Comparison of ENCODE assay signal across 8 cellular contexts in genomic region chr1:60848583-60849188, GRCh38.
DNase-seq lines count a peak whose midpoint lies in the region; ATAC-seq and TF ChIP-seq lines count a peak whose summit lies in the region.

No MANE protein-coding gene starts in this region.

- H3K9ac ChIP-seq in H9 (ENCODE audit: extremely low read depth, insufficient read length, low read length): no peak overlapping the region
- no peak overlapping the region for H3K9ac ChIP-seq in OCI-LY1 (ENCODE audit: low read length)

- peaks cover 27 to 33% (median 28%) of the 10 kb centered on the region in 3 experiments for H3K36me3 Mint-ChIP-seq in H9 (ENCODE audit: insufficient read depth in 1 of 3, low read depth in 3 of 3)

- no peak overlapping the region for H3K14ac ChIP-seq in H9 (ENCODE audit: insufficient read depth, low read length)

- no peak overlapping the region for H3T11ph ChIP-seq in H9 (ENCODE audit: low read length)

- no peaks in the 10 kb centered on the region for H4K20me1 ChIP-seq in H9 (ENCODE audit: control insufficient read depth, insufficient read depth, insufficient read length)
- no peaks in the 10 kb centered on the region for H4K20me1 ChIP-seq in OCI-LY1 (ENCODE audit: insufficient read depth, low read length)

- no peaks in the 10 kb centered on the region for H3K27me3 ChIP-seq in AG04450 (ENCODE audit: control insufficient read depth, insufficient read depth, low read length)
- no peaks in the 10 kb centered on the region for H3K27me3 ChIP-seq in H9 (ENCODE audit: insufficient read depth, low read length)
- no peaks in the 10 kb centered on the region for H3K27me3 ChIP-seq in OCI-LY1 (ENCODE audit: insufficient read depth, low read length)
- no peaks in the 10 kb centered on the region for H3K27me3 ChIP-seq in spleen (replicated peaks in 1 of 7)
- H3K27me3 ChIP-seq in upper lobe of left lung: no peaks in the 10 kb centered on the region

- H3K27me3 Mint-ChIP-seq in H9 (ENCODE audit: low read depth): peaks cover 3% of the 10 kb centered on the region; the same call in 1 of the 2 replicates

- WGBS in H9 (ENCODE audit: extremely low coverage, insufficient read length, low lambda C conversion rate): no CpG with 5 or more reads among the region's 1 CpG
- WGBS in spleen, 5 donors: 14 to 34% (median 20%) methylated on average over 1 of the region's 1 CpG
- WGBS in upper lobe of left lung, 2 donors: 24 to 26% methylated on average over 1 of the region's 1 CpG

- no peak overlapping the region for H3K4ac ChIP-seq in H9 (ENCODE audit: low read depth, low read length)

- H3K4me1 Mint-ChIP-seq in H9: peaks cover 21 to 22% of the 10 kb centered on the region in 2 experiments

- no peaks in the 10 kb centered on the region for H3K79me2 ChIP-seq in H9 (ENCODE audit: insufficient read depth, low read length)
- no peaks in the 10 kb centered on the region for H3K79me2 ChIP-seq in OCI-LY1 (ENCODE audit: insufficient read depth, low read length)

- H3K27ac Mint-ChIP-seq in H9: peak overlapping the region; percentile 71 to 87 (median 72); a peak in 6 of 7 replicates

- H3K36me3 ChIP-seq in OCI-LY1 (ENCODE audit: insufficient read depth, low read length) (no peaks in the 10 kb centered on the region), spleen (no peaks in the 10 kb centered on the region), upper lobe of left lung (no peaks in the 10 kb centered on the region)

- no peak overlapping the region for H3K18ac ChIP-seq in H9 (ENCODE audit: insufficient read length, low read depth, low read length)

- no peak overlapping the region for H3K23ac ChIP-seq in H9 (ENCODE audit: insufficient read length, low read depth, low read length)

- H2BK12ac ChIP-seq in H9 (ENCODE audit: insufficient read length, low read depth, low read length): no peak overlapping the region

- H2BK15ac ChIP-seq in H9 (ENCODE audit: low read depth, low read length): no peak overlapping the region

- H3K27ac ChIP-seq in AG04450 (ENCODE audit: low read depth, low read length): no peak overlapping the region
- no peak overlapping the region for H3K27ac ChIP-seq in H9 (ENCODE audit: insufficient read length, low read depth, low read length)
- no peak overlapping the region for H3K27ac ChIP-seq in OCI-LY1 (ENCODE audit: low read depth, low read length, poor library complexity, severe bottlenecking)
- no peak overlapping the region for H3K27ac ChIP-seq in spleen
- H3K27ac ChIP-seq in upper lobe of left lung: no peak overlapping the region

- no peaks in the 10 kb centered on the region for H3K9me3 ChIP-seq in AG04450 (ENCODE audit: control insufficient read depth, insufficient read depth, low read length)
- H3K9me3 ChIP-seq in H9 (ENCODE audit: control insufficient read depth, low read depth, low read length): no peaks in the 10 kb centered on the region
- no peaks in the 10 kb centered on the region for H3K9me3 ChIP-seq in OCI-LY1 (ENCODE audit: low read length)
- H3K9me3 ChIP-seq in spleen: peaks cover 0 to 28% (median 14%) of the 10 kb centered on the region in 8 donors
- no peaks in the 10 kb centered on the region for H3K9me3 ChIP-seq in upper lobe of left lung

- no peak overlapping the region for H2AK5ac ChIP-seq in H9 (ENCODE audit: insufficient read length, low read length)

- H3F3A ChIP-seq in OCI-LY1 (ENCODE audit: insufficient read depth, low read length): no peaks in the 10 kb centered on the region

- no peak overlapping the region for H2AFZ ChIP-seq in H9 (ENCODE audit: low read length)
- H2AFZ ChIP-seq in OCI-LY1 (ENCODE audit: low read length): no peak overlapping the region

- intact Hi-C loops in spleen (cut with DNase I; ENCODE audit: low total_unique reads): loop anchor here (5.0 kb wide), 1 partner anchor 194 kb away; no protein-coding TSS in a partner anchor

- DNase-seq in AG04450 (ENCODE audit: low read depth, low spot score) (no peak), H9 (no peak), fibroblast of gingiva (ENCODE audit: low read depth) (peak; percentile 46), spleen (no peak), upper lobe of left lung (no peak), DMS79 (lab: John Stamatoyannopoulos, UW) (no peak)
- no peak for DNase-seq in stimulated activated CD4-positive, alpha-beta T cell treated with anti-CD3 and anti-CD28 coated beads, Interleukin-4, amount 100 ng/mL, for 1 hour

- no peak overlapping the region for H4K8ac ChIP-seq in H9 (replicated peaks; ENCODE audit: insufficient read length, low read depth, low read length)

- H3K4me3 ChIP-seq in AG04450 (ENCODE audit: low read depth, low read length): no peak overlapping the region
- no peak overlapping the region for H3K4me3 ChIP-seq in OCI-LY1 (ENCODE audit: low read depth, low read length, poor library complexity, severe bottlenecking)
- no peak overlapping the region for H3K4me3 ChIP-seq in spleen
- no peak overlapping the region for H3K4me3 ChIP-seq in upper lobe of left lung

- no peaks in the 10 kb centered on the region for H3K79me1 ChIP-seq in H9 (ENCODE audit: insufficient read depth, low read depth, low read length, poor library complexity, severe bottlenecking)

- H3K4me3 Mint-ChIP-seq in H9: no peak overlapping the region

- no peak overlapping the region for H4K91ac ChIP-seq in H9 (ENCODE audit: insufficient read length, low read depth, low read length)

- H2BK5ac ChIP-seq in H9 (ENCODE audit: insufficient read length, low read length): no peak overlapping the region

- peaks cover 32 to 34% of the 10 kb centered on the region in 2 experiments for H3K9me3 Mint-ChIP-seq in H9

- TF ChIP-seq EP300 in upper lobe of left lung (IDR thresholded peaks at IDR 0.05): no peak

- H2BK120ac ChIP-seq in H9 (ENCODE audit: low read depth, low read length, poor library complexity, severe bottlenecking): no peak overlapping the region

- no peaks in the 10 kb centered on the region for H3K9me2 ChIP-seq in OCI-LY1 (ENCODE audit: low read depth, low read length)

- H3K23me2 ChIP-seq in H9 (ENCODE audit: insufficient read length, low read depth, low read length, poor library complexity, severe bottlenecking): no peaks in the 10 kb centered on the region

- H3K4me1 ChIP-seq in H9 (ENCODE audit: insufficient read depth, low read length) (peaks cover 7% of the 10 kb centered on the region), OCI-LY1 (ENCODE audit: insufficient read depth, low read length, severe bottlenecking) (no peaks in the 10 kb centered on the region), spleen (no peaks in the 10 kb centered on the region), upper lobe of left lung (no peaks in the 10 kb centered on the region)

- peak; percentile 63 for TF ChIP-seq CTCF in AG04450 (IDR thresholded peaks at IDR 0.05; ENCODE audit: low read depth, low read length)
- peak; percentile 80 for TF ChIP-seq CTCF in H9 (conservative IDR thresholded peaks at IDR 0.05)
- TF ChIP-seq CTCF in OCI-LY1 (IDR thresholded peaks at IDR 0.05; ENCODE audit: low read length): peak; percentile 59
- peak in 8 of 11 experiments; percentile 20 to 52 (median 35) for TF ChIP-seq CTCF in spleen (IDR thresholded peaks at IDR 0.05 in 8 of 11, conservative IDR thresholded peaks at IDR 0.05 in 3 of 11)
- TF ChIP-seq CTCF in upper lobe of left lung (IDR thresholded peaks at IDR 0.05): peak in 2 of 6 experiments; percentile 27 to 29

- no peak for TF ChIP-seq POLR2A in spleen (IDR thresholded peaks at IDR 0.05)
- TF ChIP-seq POLR2A in upper lobe of left lung (IDR thresholded peaks at IDR 0.05): no peak

- POLR2A ChIA-PET in AG04450 (lab: Yijun Ruan, JAX): interaction anchor here (0.6 kb wide), 1 partner anchor 643 kb away, joined by 3 read pairs; no protein-coding TSS in a partner anchor

- H4K5ac ChIP-seq in H9 (ENCODE audit: insufficient read length, low read depth, low read length): no peak overlapping the region

- H3K56ac ChIP-seq in H9 (ENCODE audit: insufficient read length, low read depth, low read length): no peak overlapping the region

- no peak for ATAC-seq in upper lobe of left lung (ENCODE audit: low FRiP score in 2 of 2)

- CTCF ChIA-PET in AG04450 (lab: Charles Lee): interaction anchor here (0.6 to 4.6 kb wide), 28 partner anchors 10 to 1270 kb away, joined by 3 to 57 read pairs (median 4); no protein-coding TSS in a partner anchor

- H3K4me2 ChIP-seq in H9 (ENCODE audit: insufficient read depth, insufficient read length, low read length) (no peak overlapping the region), OCI-LY1 (ENCODE audit: low read length) (no peak overlapping the region)

- H2BK20ac ChIP-seq in H9 (ENCODE audit: low read depth, low read length, poor library complexity, severe bottlenecking): no peak overlapping the region
